Comparison of ENCODE assay signal across 11 cellular contexts in the genomic region with DNA sequence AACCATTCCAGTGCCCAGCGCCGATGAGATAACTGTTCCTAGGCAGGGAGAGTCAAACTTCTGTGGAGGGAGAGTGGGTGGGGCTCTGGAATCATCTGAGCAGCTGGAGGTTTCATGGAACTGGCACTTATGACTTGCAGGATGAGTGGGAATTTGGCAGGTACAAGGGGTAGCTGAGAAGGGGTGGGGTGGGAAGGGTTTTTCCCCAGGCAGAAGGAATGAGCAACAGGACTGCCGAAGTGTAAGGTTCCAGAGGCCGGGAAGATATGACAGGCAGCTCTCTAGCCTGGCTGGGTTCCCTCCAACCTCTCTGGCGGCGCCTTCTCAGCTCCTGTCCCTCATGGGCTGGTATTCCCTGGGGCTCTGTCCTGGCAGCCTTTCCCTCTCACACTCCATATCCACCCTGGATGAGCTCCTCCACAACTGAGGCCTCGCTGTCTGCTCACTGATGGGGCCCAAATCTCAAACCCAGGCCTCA. TPM values are rescaled to one million over a fixed set of nuclear protein-coding genes. Genes with fewer than 3 reads are reported as not detected.
A peak's percentile ranks its signal among the peaks of the same experiment; 100 is the strongest.
DNase-seq lines count a peak whose midpoint lies in the region; ATAC-seq, FAIRE-seq and TF ChIP-seq lines count a peak whose summit lies in the region.
"Had no signal": no experiment of that assay in that cellular context is flagged by ENCODE, and none has a peak within 500 bp of the region (broad histone marks: within the 10 kb centered on the region; RNA-seq: fewer than 3 reads in every experiment).

No MANE protein-coding gene starts in this region.

- DNase-seq in HCEC 1CT: peak; percentile 45
- no peak for DNase-seq in GM12878 (ENCODE audit: low read depth, low spot score)
- DNase-seq in lower leg skin (ENCODE audit: low spot score in 2 of 2): peak; percentile 41 to 88
- DNase-seq in stimulated activated CD8-positive, alpha-beta memory T cell treated with anti-CD3 and anti-CD28 coated beads, Interleukin-4, amount 100 ng/mL, for 48 hours: no peak
- DNase-seq in activated CD4-positive, alpha-beta T cell treated with anti-CD3 and anti-CD28 coated beads for 36 hours: no peak
- DNase-seq in activated CD8-positive, alpha-beta memory T cell treated with anti-CD3 and anti-CD28 coated beads, Interleukin-2, amount 50 U/mL, for 48 hours: no peak
- no peak for DNase-seq in activated naive CD4-positive, alpha-beta T cell treated with anti-CD3 and anti-CD28 coated beads, Interleukin-2, amount 50 U/mL, for 16 hours
- DNase-seq: activated gamma-delta T cell treated with Interleukin-2 at 50 U/mL for 16 hours, GDM1 had no signal

- BruUV-seq in GM12878 (replicated peaks; lab: Mats Ljungman, UMichigan): no TSS peak

- no peaks in the 10 kb centered on the region for H3K9me3 ChIP-seq in GM12878 (replicated peaks; ENCODE audit: control insufficient read depth, insufficient read depth, low read length)

- H3K27ac ChIP-seq in 22Rv1 (peak overlapping the region; percentile 100), GM12878 (ENCODE audit: control insufficient read depth, insufficient read depth) (no peak overlapping the region; the same call in 1 of the 2 replicates)

- TF ChIP-seq RAD21 in GM12878 (IDR thresholded peaks at IDR 0.05; ENCODE audit: insufficient read depth, low read depth, low read length): no peak

- in situ Hi-C loops in GM12878 (cut with MboI): no loop called here

- H3K4me3 Mint-ChIP-seq in activated CD4-positive, alpha-beta T cell treated with anti-CD3 and anti-CD28 coated beads for 36 hours: no peak overlapping the region

- H3K4me1 Mint-ChIP-seq in activated CD4-positive, alpha-beta T cell treated with anti-CD3 and anti-CD28 coated beads for 36 hours: peaks cover 73% of the 10 kb centered on the region

- H3K27me3 Mint-ChIP-seq in activated CD4-positive, alpha-beta T cell treated with anti-CD3 and anti-CD28 coated beads for 36 hours: no peaks in the 10 kb centered on the region

- no peak; the same call in 1 of the 2 replicates for TF ChIP-seq POLR2A in GM12878 (IDR thresholded peaks at IDR 0.05; ENCODE audit: low read depth, low read length)
- no peak for TF ChIP-seq POLR2A in lower leg skin (IDR thresholded peaks at IDR 0.05)

- no peak for FAIRE-seq in GM12878 (lab: Jason Lieb, UNC)
- FAIRE-seq: frontal cortex had no signal

- peaks cover 15% of the 10 kb centered on the region for H3K36me3 Mint-ChIP-seq in activated CD4-positive, alpha-beta T cell treated with anti-CD3 and anti-CD28 coated beads for 36 hours (ENCODE audit: low read depth)

- RAD21 ChIA-PET in GM12878 (lab: Charles Lee; ENCODE audit: unreplicated experiment): interaction anchor here (0.7 to 4.4 kb wide), 3 partner anchors 11 to 74 kb away, joined by 3 to 23 read pairs (median 3); no protein-coding TSS in a partner anchor

- POLR2A ChIA-PET in GM12878 (lab: Charles Lee): interaction anchor here (0.5 to 3.6 kb wide), 5 partner anchors 11 to 229 kb away, joined by 3 to 19 read pairs (median 4); partner anchors contain the start of gene STAMBP
- POLR2A ChIA-PET in activated CD4-positive, alpha-beta T cell treated with anti-CD3 and anti-CD28 coated beads for 36 hours (lab: Charles Lee): interaction anchor here (0.6 kb wide), 1 partner anchor 96 kb away, joined by 7 read pairs; no protein-coding TSS in a partner anchor

- peaks cover 0 to 3% of the 10 kb centered on the region in 2 experiments; a peak in 1 of 4 replicates for H3K36me3 ChIP-seq in GM12878 (ENCODE audit: control insufficient read depth in 2 of 2, insufficient read depth in 2 of 2, low read length in 1 of 2)

- peaks cover 68% of the 10 kb centered on the region for H3K79me2 ChIP-seq in GM12878 (ENCODE audit: control insufficient read depth, insufficient read depth, low read length)

- H3K27me3 ChIP-seq in GM12878 (replicated peaks in 1 of 2; ENCODE audit: control insufficient read depth in 2 of 2, insufficient read depth in 2 of 2, low read length in 1 of 2): no peaks in the 10 kb centered on the region

- SMC1A ChIA-PET in GM12878 (lab: Charles Lee; ENCODE audit: uncharacterized antibody, unreplicated experiment): interaction anchor here (0.6 to 1.7 kb wide), 7 partner anchors 10 to 201 kb away, joined by 3 to 6 read pairs (median 3); partner anchors contain the start of gene DGUOK

- H3K4me2 ChIP-seq in GM12878 (ENCODE audit: control insufficient read depth, insufficient read depth): peak overlapping the region; percentile 89; the same call in 1 of the 2 replicates

- no peak overlapping the region for H2AFZ ChIP-seq in GM12878 (ENCODE audit: control insufficient read depth, low read depth, low read length)

- no peaks in the 10 kb centered on the region for H3K9me3 Mint-ChIP-seq in activated CD4-positive, alpha-beta T cell treated with anti-CD3 and anti-CD28 coated beads for 36 hours (ENCODE audit: low read depth)

- no peak for ATAC-seq in GM12878
- no peak for ATAC-seq in activated CD4-positive, alpha-beta T cell treated with anti-CD3 and anti-CD28 coated beads for 36 hours

- H3K4me1 ChIP-seq in GM12878 (ENCODE audit: control insufficient read depth, insufficient read depth, low read length): peaks cover 20% of the 10 kb centered on the region

- intact Hi-C loops in GM12878 (cut with micrococcal nuclease; ENCODE audit: unreplicated experiment): loop anchor here (2.0 to 10.0 kb wide), 2 partner anchors 55 to 157 kb away; partner anchors contain the start of genes DGUOK and STAMBP
- intact Hi-C loops in lower leg skin (cut with DNase I; ENCODE audit: low total_unique reads): loop anchor here (1.0 to 10.0 kb wide), 2 partner anchors 47 to 126 kb away; no protein-coding TSS in a partner anchor
- intact Hi-C loops in activated CD4-positive, alpha-beta T cell treated with anti-CD3 and anti-CD28 coated beads for 36 hours (cut with DNase I, micrococcal nuclease): loop anchor here in 1 of 2 experiments (10.0 kb wide), 1 partner anchor 127 kb away; no protein-coding TSS in a partner anchor

- WGBS in GM12878 (ENCODE audit: insufficient coverage, insufficient replicate concordance, low lambda C conversion rate, missing lambda C conversion rate): 98% methylated on average over 6 of the region's 7 CpGs
- 20 to 37% methylated on average over 7 of the region's 7 CpGs for WGBS in lower leg skin, 2 donors

- no peak for TF ChIP-seq CTCF in 22Rv1 (IDR thresholded peaks at IDR 0.05)
- TF ChIP-seq CTCF in GM12878 (IDR thresholded peaks at IDR 0.05 in 2 of 3, conservative IDR thresholded peaks at IDR 0.05 in 1 of 3; ENCODE audit: control insufficient read depth in 2 of 3, extremely low read depth in 1 of 3, insufficient read depth in 1 of 3, low read depth in 3 of 3, low read length in 3 of 3): no peak
- TF ChIP-seq CTCF in lower leg skin (IDR thresholded peaks at IDR 0.05): no peak

- H3K27ac Mint-ChIP-seq in activated CD4-positive, alpha-beta T cell treated with anti-CD3 and anti-CD28 coated beads for 36 hours: no peak overlapping the region

- peak overlapping the region; percentile 73; the same call in 1 of the 2 replicates for H3K4me3 ChIP-seq in GM12878
- no peak overlapping the region for H3K4me3 ChIP-seq in lower leg skin (ENCODE audit: low read depth, poor library complexity, severe bottlenecking)

- no peak for TF ChIP-seq EP300 in GM12878 (IDR thresholded peaks at IDR 0.05; ENCODE audit: borderline replicate concordance in 1 of 2, control insufficient read depth in 1 of 2, low read depth in 2 of 2, low read length in 2 of 2)

- peaks cover 4% of the 10 kb centered on the region; the same call in 1 of the 2 replicates for H4K20me1 ChIP-seq in GM12878 (ENCODE audit: control insufficient read depth, insufficient read depth)

- CTCF ChIA-PET in GM12878 (lab: Yijun Ruan, JAX): interaction anchor here (0.6 to 1.8 kb wide), 5 partner anchors 11 to 159 kb away, joined by 3 to 7 read pairs (median 3); no protein-coding TSS in a partner anchor
- CTCF ChIA-PET in activated CD4-positive, alpha-beta T cell treated with anti-CD3 and anti-CD28 coated beads for 36 hours (lab: Charles Lee): interaction anchor here (1.4 kb wide), 1 partner anchor 74 kb away, joined by 3 read pairs; no protein-coding TSS in a partner anchor

- H3K9ac ChIP-seq in GM12878 (ENCODE audit: control insufficient read depth, insufficient read depth, low read length): no peak overlapping the region; the same call in 1 of the 2 replicates

RNA-seq across cellular contexts. Expression of gene TET3, which starts 2.5 kb away (rescaled TPM):
- 80.8 and 86.7 TPM in 2 replicates for total RNA-seq in GM12878 (2013; cell fraction: nucleolus; rRNA removed)
- total RNA-seq in GM12878 (2014; rRNA removed) (8.2 and 8.6 TPM in 2 replicates), GM12878 (2014; rRNA removed; fragmentation: Illumina TruSeq; extraction: Trizol) (7.9 and 8.3 TPM in 2 replicates), GM12878 (2021) (23.8 and 25.9 TPM in 2 replicates), lower leg skin (10 to 100 TPM; 52.8 to 54.8 (median 54.1) TPM)
- polyA plus RNA-seq in GM12878 (2011; ENCODE audit: low read depth): 6.2 TPM
- polyA plus RNA-seq in GM12878 (2011; rRNA removed) (10.0 and 11.2 TPM in 2 replicates), GM12878 (2014; fragmentation: Illumina TruSeq; extraction: Trizol) (10.0 and 11.3 TPM in 2 replicates), GM12878 (2014; fragmentation: Nextera tagmentation; extraction: Ambion mirVana) (under 1 TPM; 0.77 to 0.84 TPM), GM12878 (2014; rRNA removed) (10.5 and 10.6 TPM in 2 replicates), GM12878 (2016; fragmentation: Nextera tagmentation; extraction: Ambion mirVana) (1 to 10 TPM; 2.1 to 2.7 TPM)
- 7.3 and 8.3 TPM in 2 replicates for polyA plus RNA-seq in GM12878 (2011; cell fraction: cytosol; rRNA removed)
- 27.5 and 29.7 TPM in 2 replicates for polyA plus RNA-seq in GM12878 (2011; cell fraction: nucleus; rRNA removed)
- polyA plus RNA-seq in GM12878 (2012): 11.7 and 11.9 TPM in 2 replicates
- polyA minus RNA-seq in GM12878 (2011; rRNA and poly(A)+ RNA removed): 14.6 and 21.8 TPM in 2 replicates
- polyA minus RNA-seq in GM12878 (2011; cell fraction: cytosol; rRNA and poly(A)+ RNA removed): 10.1 and 12.2 TPM in 2 replicates
- 15.4 and 28.9 TPM in 2 replicates for polyA minus RNA-seq in GM12878 (2011; cell fraction: nucleus; rRNA and poly(A)+ RNA removed)
- 10 to 100 TPM; 15.0 to 17.3 TPM for total RNA-seq in activated CD4-positive, alpha-beta T cell treated with anti-CD3 and anti-CD28 coated beads for 36 hours

RNA-seq across cellular contexts. Expression of gene DGUOK, which starts 55.5 kb away (rescaled TPM):
- 26.2 and 27.7 TPM in 2 replicates for total RNA-seq in GM12878 (2013; cell fraction: nucleolus; rRNA removed)
- total RNA-seq in GM12878 (2014; rRNA removed) (64.4 and 68.4 TPM in 2 replicates), GM12878 (2014; rRNA removed; fragmentation: Illumina TruSeq; extraction: Trizol) (64.7 and 68.7 TPM in 2 replicates), GM12878 (2021) (69.2 and 74.2 TPM in 2 replicates), lower leg skin (10 to 100 TPM; 34.4 to 73.2 (median 48.0) TPM)
- 110 TPM for polyA plus RNA-seq in GM12878 (2011; ENCODE audit: low read depth)
- polyA plus RNA-seq in GM12878 (2011; rRNA removed) (86.6 and 100 TPM in 2 replicates), GM12878 (2014; fragmentation: Illumina TruSeq; extraction: Trizol) (84.7 and 89.8 TPM in 2 replicates), GM12878 (2014; fragmentation: Nextera tagmentation; extraction: Ambion mirVana) (100 to 1,000 TPM; 175 to 234 TPM), GM12878 (2014; rRNA removed) (84.3 and 93.0 TPM in 2 replicates), GM12878 (2016; fragmentation: Nextera tagmentation; extraction: Ambion mirVana) (100 to 1,000 TPM; 147 to 156 TPM)
- 96.8 and 103 TPM in 2 replicates for polyA plus RNA-seq in GM12878 (2011; cell fraction: cytosol; rRNA removed)
- 55.5 and 77.9 TPM in 2 replicates for polyA plus RNA-seq in GM12878 (2011; cell fraction: nucleus; rRNA removed)
- 84.5 and 96.5 TPM in 2 replicates for polyA plus RNA-seq in GM12878 (2012)
- polyA minus RNA-seq in GM12878 (2011; rRNA and poly(A)+ RNA removed): 20.6 and 38.0 TPM in 2 replicates
- polyA minus RNA-seq in GM12878 (2011; cell fraction: cytosol; rRNA and poly(A)+ RNA removed): 8.4 and 14.6 TPM in 2 replicates
- 16.9 and 26.9 TPM in 2 replicates for polyA minus RNA-seq in GM12878 (2011; cell fraction: nucleus; rRNA and poly(A)+ RNA removed)
- total RNA-seq in activated CD4-positive, alpha-beta T cell treated with anti-CD3 and anti-CD28 coated beads for 36 hours: 100 to 1,000 TPM in 1 of 2 experiments, 10 to 100 TPM in 1; 97.6 to 119 TPM

Comparison
In these comparisons a context has a peak if more than half of its experiments do, and no peak if none do; other contexts are left out.
1. DNase-seq: peak in HCEC 1CT (single experiment) and lower leg skin (2 of 2); none in GM12878 (single experiment), stimulated activated CD8-positive, alpha-beta memory T cell treated with anti-CD3 and anti-CD28 coated beads, Interleukin-4, amount 100 ng/mL, for 48 hours (single experiment), activated CD4-positive, alpha-beta T cell treated with anti-CD3 and anti-CD28 coated beads for 36 hours (single experiment), activated CD8-positive, alpha-beta memory T cell treated with anti-CD3 and anti-CD28 coated beads, Interleukin-2, amount 50 U/mL, for 48 hours (single experiment) and activated naive CD4-positive, alpha-beta T cell treated with anti-CD3 and anti-CD28 coated beads, Interleukin-2, amount 50 U/mL, for 16 hours (single experiment).